In genomic region chr1:47984175-47984789, GRCh38 we compare ENCODE assay signal across 1 cellular context.
TF ChIP-seq lines count a peak whose summit lies in the region.

No MANE protein-coding gene starts in this region.

TF ChIP-seq in H1, 55 proteins besides CTCF, POLR2A, EP300 and RAD21:
- TF ChIP-seq KDM4A (IDR thresholded peaks at IDR 0.05; ENCODE audit: low read depth, low read length, severe bottlenecking) = peak; percentile 66
- TF ChIP-seq NANOG (IDR thresholded peaks at IDR 0.05; ENCODE audit: insufficient read depth, low read depth, low read length, poor library complexity, severe bottlenecking) = no peak
- no peak for TF ChIP-seq ZNF274 (IDR thresholded peaks at IDR 0.05; ENCODE audit: borderline replicate concordance, extremely low read depth, low read length)
- TF ChIP-seq TCF12 (IDR thresholded peaks at IDR 0.05; ENCODE audit: low read depth, low read length) = no peak
- peak; percentile 26; the same call in 1 of the 2 replicates for TF ChIP-seq TBP (IDR thresholded peaks at IDR 0.05; ENCODE audit: low read depth, low read length)
- TF ChIP-seq RBBP5 (IDR thresholded peaks at IDR 0.05; ENCODE audit: borderline replicate concordance, low read depth, low read length) = peak; percentile 88; the same call in 1 of the 2 replicates
- TF ChIP-seq HDAC2 (IDR thresholded peaks at IDR 0.05; ENCODE audit: borderline replicate concordance in 1 of 2, low read depth in 2 of 2, low read length in 2 of 2) = 0 out of 4 replicates have a peak, but pooled peaks have one; percentile 25
- peak; percentile 34 for TF ChIP-seq EZH2 (IDR thresholded peaks at IDR 0.05; ENCODE audit: low read depth, low read length, severe bottlenecking)
- TF ChIP-seq CREB1 (IDR thresholded peaks at IDR 0.05) = peak; percentile 72; the same call in 1 of the 2 replicates
- TF ChIP-seq GABPA (IDR thresholded peaks at IDR 0.05; ENCODE audit: borderline replicate concordance, insufficient read depth, low read length) = 0 out of 2 replicates have a peak, but pooled peaks have one; percentile 44
- TF ChIP-seq ASH2L (IDR thresholded peaks at IDR 0.05; ENCODE audit: low read length) = peak; percentile 88
- peak; percentile 65 for TF ChIP-seq MAX (IDR thresholded peaks at IDR 0.05)
- TF ChIP-seq E2F6 (IDR thresholded peaks at IDR 0.05) = peak; percentile 53
